Comparison of ENCODE assay signal across 10 cellular contexts in the genomic region with DNA sequence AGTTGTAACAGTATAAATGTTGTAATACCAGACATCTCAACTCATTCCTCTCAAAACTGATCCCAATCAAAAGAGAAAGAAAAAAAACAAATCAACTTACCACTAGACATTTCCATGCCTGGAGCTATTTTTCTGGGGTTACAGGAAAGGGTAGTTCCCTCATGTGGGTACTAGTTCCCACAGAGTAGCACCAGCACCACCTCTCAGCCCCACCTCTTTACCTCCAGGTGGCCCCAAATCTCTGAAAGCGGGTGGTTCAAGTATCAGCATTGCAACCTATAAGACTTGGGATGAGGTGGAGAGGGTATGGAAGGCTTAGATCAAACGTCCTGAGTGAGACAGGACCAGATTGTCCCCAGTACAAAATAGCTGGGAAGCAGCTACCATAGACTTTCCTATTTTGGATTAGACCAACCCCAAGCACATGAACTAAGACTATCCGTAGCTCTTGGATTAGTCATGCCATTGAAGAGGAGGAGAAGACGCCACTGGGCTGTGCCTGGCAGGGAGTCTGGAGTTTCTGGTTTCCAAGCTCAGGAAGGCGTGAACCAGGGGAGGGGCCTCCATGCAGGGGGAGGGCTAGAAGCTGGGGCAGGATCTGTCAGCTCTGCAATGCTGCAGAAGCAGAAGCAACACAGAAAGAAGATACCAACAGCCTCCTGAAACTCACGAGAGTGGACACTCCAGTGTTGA. TPM values are rescaled to one million over a fixed set of nuclear protein-coding genes. Genes with fewer than 3 reads are reported as not detected.
DNase-seq lines count a peak whose midpoint lies in the region; ATAC-seq, FAIRE-seq and TF ChIP-seq lines count a peak whose summit lies in the region.
"Had no signal": no experiment of that assay in that cellular context is flagged by ENCODE, and none has a peak within 500 bp of the region (broad histone marks: within the 10 kb centered on the region; RNA-seq: fewer than 3 reads in every experiment).

A gene with protein sequence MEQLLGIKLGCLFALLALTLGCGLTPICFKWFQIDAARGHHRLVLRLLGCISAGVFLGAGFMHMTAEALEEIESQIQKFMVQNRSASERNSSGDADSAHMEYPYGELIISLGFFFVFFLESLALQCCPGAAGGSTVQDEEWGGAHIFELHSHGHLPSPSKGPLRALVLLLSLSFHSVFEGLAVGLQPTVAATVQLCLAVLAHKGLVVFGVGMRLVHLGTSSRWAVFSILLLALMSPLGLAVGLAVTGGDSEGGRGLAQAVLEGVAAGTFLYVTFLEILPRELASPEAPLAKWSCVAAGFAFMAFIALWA (plus strand): TSS at position 620 of the 693 bp plus-strand sequence. CDS start 154 bp downstream, outside the sequence.

- H3K4me1 ChIP-seq in K562 (replicated peaks in 1 of 2; ENCODE audit: control insufficient read depth in 2 of 2, insufficient read depth in 2 of 2, low read length in 2 of 2), result peaks cover 5 to 13% of the 10 kb centered on the region in 2 experiments; a peak in 3 of 5 replicates
- peaks cover 2 to 9% (median 4%) of the 10 kb centered on the region in 5 donors for H3K4me1 ChIP-seq in subcutaneous abdominal adipose tissue (ENCODE audit: control insufficient read depth in 5 of 5, insufficient read depth in 5 of 5, low read length in 5 of 5)

- in situ Hi-C loops in K562 (cut with MboI), result no loop called here

- TF ChIP-seq CTCF in K562 (IDR thresholded peaks at IDR 0.05 in 2 of 3, conservative IDR thresholded peaks at IDR 0.05 in 1 of 3; ENCODE audit: insufficient read depth in 2 of 3, low read depth in 1 of 3, low read length in 3 of 3) (no peak), kidney epithelial cell (IDR thresholded peaks at IDR 0.05; ENCODE audit: insufficient read depth, low read length, poor library complexity, severe bottlenecking) (no peak)

- H3K27me3 ChIP-seq in K562 (ENCODE audit: control insufficient read depth in 2 of 2, insufficient read depth in 2 of 2, low read length in 2 of 2), result no peaks in the 10 kb centered on the region
- no peaks in the 10 kb centered on the region for H3K27me3 ChIP-seq in kidney epithelial cell (ENCODE audit: control insufficient read depth, insufficient read depth, low read length)
- no peaks in the 10 kb centered on the region for H3K27me3 ChIP-seq in subcutaneous abdominal adipose tissue (ENCODE audit: control insufficient read depth in 5 of 5, insufficient read depth in 4 of 5, low read length in 5 of 5)

- no peak for TF ChIP-seq RAD21 in K562 (CRISPR knock-in tag; conservative IDR thresholded peaks at IDR 0.05 in 1 of 2, IDR thresholded peaks at IDR 0.05 in 1 of 2)

- H3K4me2 ChIP-seq in K562 (ENCODE audit: insufficient read depth, low read length), result no peak within 1 kb of the TSS

- H3K79me2 ChIP-seq in K562 (ENCODE audit: control insufficient read depth, insufficient read depth, low read length), result no peaks in the 10 kb centered on the region

- CTCF ChIA-PET in K562 (lab: Yijun Ruan, JAX; ENCODE audit: low intra/inter-chr PET ratio), result no interaction called here

- H3K9me3 ChIP-seq in K562 (replicated peaks; ENCODE audit: control insufficient read depth, insufficient read depth, low read depth, low read length) (no peaks in the 10 kb centered on the region), subcutaneous abdominal adipose tissue (ENCODE audit: control insufficient read depth in 5 of 5, low read length in 5 of 5) (no peaks in the 10 kb centered on the region)

- H3K9me1 ChIP-seq in K562 (ENCODE audit: control insufficient read depth, insufficient read depth, low read length), result no peaks in the 10 kb centered on the region

- no peak within 1 kb of the TSS for H3K9ac ChIP-seq in K562 (ENCODE audit: insufficient read depth in 1 of 2, low read depth in 2 of 2, low read length in 2 of 2)
- H3K9ac ChIP-seq in subcutaneous abdominal adipose tissue (ENCODE audit: low read length in 5 of 5), result no peak within 1 kb of the TSS

- TF ChIP-seq POLR2A in K562 (conservative IDR thresholded peaks at IDR 0.05), result no peak

- intact Hi-C loops in K562 (cut with micrococcal nuclease), result no loop called here

- POLR2A ChIA-PET in K562 (lab: Yijun Ruan, JAX), result interaction anchor here (0.8 to 0.9 kb wide), 2 partner anchors 69 to 111 kb away, joined by 3 read pairs; no protein-coding TSS in a partner anchor

- DNase-seq in HK-2 (ENCODE audit: unreplicated experiment), result peak; percentile 49
- DNase-seq in K562 (ENCODE audit: extremely low read depth in 1 of 4, low spot score in 3 of 4), result peak; percentile 17 to 38 (median 24)
- peak; percentile 23 for DNase-seq in kidney epithelial cell (ENCODE audit: low read depth)
- no peak for DNase-seq in amygdala (lab: John Stamatoyannopoulos, UW)
- no peak for DNase-seq in cerebellar nuclear complex (lab: John Stamatoyannopoulos, UW)
- no peak for DNase-seq in stimulated activated CD4-positive, alpha-beta T cell treated with anti-CD3 and anti-CD28 coated beads, Interleukin-4, amount 100 ng/mL, for 4 hours
- DNase-seq: effector memory CD8-positive, alpha-beta T cell had no signal

- no TSS peak for BruUV-seq in K562 (replicated peaks; lab: Mats Ljungman, UMichigan)

- WGBS in K562 (ENCODE audit: insufficient coverage, low coverage, missing lambda C conversion rate), result 23% methylated on average over 6 of the region's 6 CpGs

- H3K4me3 ChIP-seq in K562 (no peak within 1 kb of the TSS), kidney epithelial cell (ENCODE audit: low read depth, low read length) (no peak within 1 kb of the TSS), subcutaneous abdominal adipose tissue (ENCODE audit: low read depth in 1 of 5, low read length in 5 of 5) (no peak within 1 kb of the TSS)

- H3K36me3 ChIP-seq in K562 (ENCODE audit: control insufficient read depth, insufficient read depth, low read length) (peaks cover 29% of the 10 kb centered on the region; the same call in 2 of the 3 replicates), kidney epithelial cell (ENCODE audit: control insufficient read depth, insufficient read depth, low read length) (peaks cover 4% of the 10 kb centered on the region), subcutaneous abdominal adipose tissue (ENCODE audit: control insufficient read depth in 5 of 5, insufficient read depth in 5 of 5, low read length in 5 of 5) (peaks cover 25 to 38% (median 37%) of the 10 kb centered on the region in 5 donors)

- peak within 1 kb of the TSS; percentile 38; the same call in 1 of the 2 replicates for H2AFZ ChIP-seq in K562 (ENCODE audit: low read depth, low read length)

- FAIRE-seq in K562 (lab: Jason Lieb, UNC), result no peak
- FAIRE-seq: TTC549 had no signal

- TF ChIP-seq EP300 in K562 (IDR thresholded peaks at IDR 0.05; ENCODE audit: low read length), result no peak

- no peaks in the 10 kb centered on the region for H4K20me1 ChIP-seq in K562 (replicated peaks; ENCODE audit: control insufficient read depth, insufficient read depth, low read length)

- no peak within 1 kb of the TSS for H3K27ac ChIP-seq in K562 (ENCODE audit: extremely low read depth, low read depth, low read length)
- peak within 1 kb of the TSS; percentile 23 for H3K27ac ChIP-seq in subcutaneous abdominal adipose tissue (ENCODE audit: low read depth, low read length)

- ATAC-seq in K562 (peak; percentile 84), GM21786 (IDR thresholded peaks at IDR 0.05; ENCODE audit: unreplicated experiment) (no peak)
- ATAC-seq: effector memory CD8-positive, alpha-beta T cell had no signal

TF ChIP-seq in K562, 482 proteins besides CTCF, POLR2A, EP300 and RAD21 (continues in another document):
- no peak for TF ChIP-seq COPS2 (conservative IDR thresholded peaks at IDR 0.05)
- no peak for TF ChIP-seq POLR2AphosphoS2 (IDR thresholded peaks at IDR 0.05; ENCODE audit: low read length)
- no peak for TF ChIP-seq U2AF1 (optimal IDR thresholded peaks at IDR 0.05; ENCODE audit: low read depth, low read length)
- TF ChIP-seq NFXL1 (CRISPR knock-in tag; IDR thresholded peaks at IDR 0.05), result no peak
- no peak for TF ChIP-seq FOXJ3 (CRISPR knock-in tag; IDR thresholded peaks at IDR 0.05)
- TF ChIP-seq SETDB1 (IDR thresholded peaks at IDR 0.05; ENCODE audit: low read length), result no peak
- TF ChIP-seq ZFPM2 (CRISPR knock-in tag; IDR thresholded peaks at IDR 0.05), result no peak
- TF ChIP-seq, protein P1, sequence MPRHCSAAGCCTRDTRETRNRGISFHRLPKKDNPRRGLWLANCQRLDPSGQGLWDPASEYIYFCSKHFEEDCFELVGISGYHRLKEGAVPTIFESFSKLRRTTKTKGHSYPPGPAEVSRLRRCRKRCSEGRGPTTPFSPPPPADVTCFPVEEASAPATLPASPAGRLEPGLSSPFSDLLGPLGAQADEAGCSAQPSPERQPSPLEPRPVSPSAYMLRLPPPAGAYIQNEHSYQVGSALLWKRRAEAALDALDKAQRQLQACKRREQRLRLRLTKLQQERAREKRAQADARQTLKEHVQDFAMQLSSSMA (CRISPR knock-in tag; IDR thresholded peaks at IDR 0.05), result no peak
- no peak for TF ChIP-seq KAT2B (IDR thresholded peaks at IDR 0.05; ENCODE audit: low read depth, low read length)
- TF ChIP-seq ZNF444 (CRISPR knock-in tag; IDR thresholded peaks at IDR 0.05), result no peak
- TF ChIP-seq ARID2 (IDR thresholded peaks at IDR 0.05), result no peak

RNA-seq across cellular contexts. Expression of the gene that starts here (rescaled TPM):
- total RNA-seq in K562 (2011; cell fraction: chromatin; rRNA removed; ENCODE audit: low replicate concordance), result 0.86 TPM in 1 of 2 replicates, not detected in the other
- not detected in 2 replicates for total RNA-seq in K562 (2011; cell fraction: nucleolus; rRNA removed)
- 1.1 TPM in 1 of 2 replicates, not detected in the other for total RNA-seq in K562 (2011; cell fraction: nucleoplasm; rRNA removed)
- total RNA-seq in K562 (2014; rRNA removed) (not detected in 2 replicates), K562 (2014; rRNA removed; fragmentation: Illumina TruSeq; extraction: Trizol) (not detected in 2 replicates), K562 (2015; rRNA removed; fragmentation: Illumina TruSeq; extraction: Trizol) (not detected in 2 replicates), K562 (2021) (not detected in 2 replicates), kidney epithelial cell (0.25 TPM in 1 of 2 replicates, not detected in the other)
- polyA plus RNA-seq in K562 (2011; rRNA removed) (0.06 and 0.07 TPM in 2 replicates), K562 (2014; fragmentation: Illumina TruSeq; extraction: Trizol) (not detected in 2 replicates), K562 (2014; fragmentation: Nextera tagmentation; extraction: Ambion mirVana) (not detected), K562 (2014; rRNA removed) (0.09 TPM in 1 of 2 replicates, not detected in the other)
- 0.10 TPM in 1 of 2 replicates, not detected in the other for polyA plus RNA-seq in K562 (2011; cell fraction: cytosol; rRNA removed)
- 0.18 and 0.20 TPM in 2 replicates for polyA plus RNA-seq in K562 (2011; cell fraction: nucleus; rRNA removed)
- polyA plus RNA-seq in K562 (2012), result not detected in 2 replicates
- polyA minus RNA-seq in K562 (2011; rRNA and poly(A)+ RNA removed), result not detected in 2 replicates
- not detected in 2 replicates for polyA minus RNA-seq in K562 (2011; cell fraction: cytosol; rRNA and poly(A)+ RNA removed)
- polyA minus RNA-seq in K562 (2011; cell fraction: nucleus; rRNA and poly(A)+ RNA removed), result 0.67 TPM in 1 of 2 replicates, not detected in the other

Comparison
In these comparisons a context has a peak if more than half of its experiments do, and no peak if none do; other contexts are left out.
1. Peak in DNase-seq in kidney epithelial cell; RNA of the gene not detected or under 1 TPM.
2. DNase-seq: peak in HK-2 (single experiment) and K562 (4 of 4); none in amygdala (0 of 56), cerebellar nuclear complex (0 of 2) and stimulated activated CD4-positive, alpha-beta T cell treated with anti-CD3 and anti-CD28 coated beads, Interleukin-4, amount 100 ng/mL, for 4 hours (0 of 2).